15 cellular contexts compared by ENCODE assay signal in genomic region chr3:185657691-185658503, GRCh38.
DNase-seq lines count a peak whose midpoint lies in the region; ATAC-seq, FAIRE-seq and TF ChIP-seq lines count a peak whose summit lies in the region.
"Had no signal": no experiment of that assay in that cellular context is flagged by ENCODE, and none has a peak within 500 bp of the region (broad histone marks: within the 10 kb centered on the region; RNA-seq: fewer than 3 reads in every experiment).

No MANE protein-coding gene starts in this region.

- intact Hi-C loops in HepG2 (cut with micrococcal nuclease; ENCODE audit: unreplicated experiment) (no loop called here), right lobe of liver (cut with DNase I) (no loop called here), colonic mucosa (cut with DNase I) (no loop called here)

- H3K27me3 ChIP-seq in HepG2 (ENCODE audit: control insufficient read depth in 1 of 2, insufficient read depth in 2 of 2, low read length in 2 of 2) (no peaks in the 10 kb centered on the region), right lobe of liver (no peaks in the 10 kb centered on the region), rectal smooth muscle tissue (ENCODE audit: control insufficient read depth, insufficient read depth, low read length) (no peaks in the 10 kb centered on the region), colonic mucosa (no peaks in the 10 kb centered on the region)

- H3K9me3 ChIP-seq in HepG2 (ENCODE audit: low read length) (no peaks in the 10 kb centered on the region), right lobe of liver (no peaks in the 10 kb centered on the region), colonic mucosa (no peaks in the 10 kb centered on the region)
- H3K9me3 ChIP-seq: mucosa of descending colon had no signal

- H3K4me3 Mint-ChIP-seq in activated naive CD4-positive, alpha-beta T cell treated with anti-CD3 and anti-CD28 coated beads, Interleukin-2, amount 10 ng/mL, durations not matched to agents 7 days and 5 days, result no peak overlapping the region
- H3K4me3 Mint-ChIP-seq: activated CD4-positive, alpha-beta T cell treated with anti-CD3 and anti-CD28 coated beads, Interleukin-2, amount 10 ng/mL, durations not matched to agents 7 days and 5 days had no signal

- no peak overlapping the region for H3K4me3 ChIP-seq in HepG2 (replicated peaks in 1 of 3; ENCODE audit: insufficient read depth in 1 of 3, low read depth in 2 of 3, low read length in 3 of 3)
- H3K4me3 ChIP-seq in right lobe of liver, result no peak overlapping the region
- H3K4me3 ChIP-seq in rectal smooth muscle tissue (ENCODE audit: low read length), result no peak overlapping the region
- H3K4me3 ChIP-seq in colonic mucosa, result no peak overlapping the region
- H3K4me3 ChIP-seq: mucosa of descending colon had no signal

- in situ Hi-C loops in HepG2 (cut with HindIII; ENCODE audit: extremely low pct_ligation_motif_present, low pct_unique_long_range_greater_than_20kb), result loop anchor here (10.0 kb wide), 1 partner anchor 247 kb away; no protein-coding TSS in a partner anchor

- 99% methylated on average over 14 of the region's 15 CpGs for WGBS in HepG2 (ENCODE audit: low lambda C conversion rate)
- WGBS in right lobe of liver (ENCODE audit: insufficient coverage, low coverage, low lambda C conversion rate, missing lambda C conversion rate), result 85% methylated on average over 8 of the region's 15 CpGs

- no peak overlapping the region for H3K4me2 ChIP-seq in HepG2 (ENCODE audit: low read depth, low read length)

- TF ChIP-seq CTCF in HepG2 (CRISPR knock-in tag; IDR thresholded peaks at IDR 0.05) (no peak), right lobe of liver (IDR thresholded peaks at IDR 0.05) (no peak), colonic mucosa (IDR thresholded peaks at IDR 0.05) (no peak)

- no peaks in the 10 kb centered on the region for H3K79me2 ChIP-seq in HepG2 (ENCODE audit: insufficient read depth, low read length)

- no TSS peak for BruUV-seq in HepG2 (replicated peaks; lab: Mats Ljungman, UMichigan)

- H4K20me1 ChIP-seq in HepG2 (ENCODE audit: insufficient read depth, low read length), result no peaks in the 10 kb centered on the region

- H3K9ac ChIP-seq in HepG2 (ENCODE audit: insufficient read depth, low read depth, low read length) (no peak overlapping the region), rectal smooth muscle tissue (ENCODE audit: low read length) (no peak overlapping the region), colonic mucosa (ENCODE audit: low read depth in 2 of 2, low read length in 2 of 2) (no peak overlapping the region)

- no peak for TF ChIP-seq RAD21 in HepG2 (CRISPR knock-in tag; IDR thresholded peaks at IDR 0.05)

- H3K9me3 Mint-ChIP-seq in activated naive CD4-positive, alpha-beta T cell treated with anti-CD3 and anti-CD28 coated beads, Interleukin-2, amount 10 ng/mL, durations not matched to agents 7 days and 5 days, result no peaks in the 10 kb centered on the region
- H3K9me3 Mint-ChIP-seq: activated CD4-positive, alpha-beta T cell treated with anti-CD3 and anti-CD28 coated beads, Interleukin-2, amount 10 ng/mL, durations not matched to agents 7 days and 5 days had no signal

- DNase-seq in HepG2 (ENCODE audit: low spot score) (no peak), right lobe of liver (no peak), epithelial cell of prostate (ENCODE audit: low read depth, low spot score) (no peak), colonic mucosa (no peak)
- no peak for DNase-seq in activated naive CD4-positive, alpha-beta T cell treated with anti-CD3 and anti-CD28 coated beads, Interleukin-2, amount 10 ng/mL, durations not matched to agents 7 days and 5 days
- DNase-seq: activated CD4-positive, alpha-beta T cell treated with anti-CD3 and anti-CD28 coated beads, Interleukin-2, amount 10 ng/mL, durations not matched to agents 7 days and 5 days; activated T-cell treated with anti-CD3 and anti-CD28 coated beads, Interleukin-2, amount 50 U/mL, for 48 hours; NCI-H2029; NCI-H748 treated with DMSO at 0.1 percent for 48 hours; SHP77; stimulated activated CD4-positive, alpha-beta T cell treated with anti-CD3 and anti-CD28 coated beads, Interleukin-2, amount 100 ng/mL, for 24 hours had no signal

- no peak overlapping the region for H3K27ac Mint-ChIP-seq in activated naive CD4-positive, alpha-beta T cell treated with anti-CD3 and anti-CD28 coated beads, Interleukin-2, amount 10 ng/mL, durations not matched to agents 7 days and 5 days
- H3K27ac Mint-ChIP-seq: activated CD4-positive, alpha-beta T cell treated with anti-CD3 and anti-CD28 coated beads, Interleukin-2, amount 10 ng/mL, durations not matched to agents 7 days and 5 days had no signal

- TF ChIP-seq EP300 in HepG2 (IDR thresholded peaks at IDR 0.05; ENCODE audit: low read depth in 2 of 2, low read length in 2 of 2) (no peak), HepG2 (CRISPR knock-in tag; IDR thresholded peaks at IDR 0.05; ENCODE audit: borderline replicate concordance) (no peak)

- FAIRE-seq in HepG2 (lab: Jason Lieb, UNC), result no peak

- H2AFZ ChIP-seq in HepG2 (ENCODE audit: low read length), result no peak overlapping the region

- ATAC-seq in HepG2 (no peak), right lobe of liver (no peak), HG03378 (IDR thresholded peaks at IDR 0.05; ENCODE audit: unreplicated experiment) (no peak), GM18520 (IDR thresholded peaks at IDR 0.05; ENCODE audit: unreplicated experiment) (no peak)

- CTCF ChIA-PET in HepG2 (lab: Yijun Ruan, JAX; ENCODE audit: low intra/inter-chr PET ratio, low total read pairs), result no interaction called here
- CTCF ChIA-PET in activated naive CD4-positive, alpha-beta T cell treated with anti-CD3 and anti-CD28 coated beads, Interleukin-2, amount 10 ng/mL, durations not matched to agents 7 days and 5 days (lab: Charles Lee), result interaction anchor here (1.4 kb wide), 1 partner anchor 10 kb away, joined by 3 read pairs; no protein-coding TSS in a partner anchor

- peaks cover 21% of the 10 kb centered on the region for H3K27me3 Mint-ChIP-seq in activated naive CD4-positive, alpha-beta T cell treated with anti-CD3 and anti-CD28 coated beads, Interleukin-2, amount 10 ng/mL, durations not matched to agents 7 days and 5 days

- POLR2A ChIA-PET in HepG2 (lab: Yijun Ruan, JAX), result no interaction called here

- H3K4me1 Mint-ChIP-seq in activated naive CD4-positive, alpha-beta T cell treated with anti-CD3 and anti-CD28 coated beads, Interleukin-2, amount 10 ng/mL, durations not matched to agents 7 days and 5 days, result no peaks in the 10 kb centered on the region

- no peak overlapping the region for H3K27ac ChIP-seq in HepG2 (ENCODE audit: extremely low read length, insufficient read depth, low read length)
- H3K27ac ChIP-seq in right lobe of liver, result no peak overlapping the region
- H3K27ac ChIP-seq in epithelial cell of prostate, result peak overlapping the region; percentile 93
- H3K27ac ChIP-seq in rectal smooth muscle tissue (ENCODE audit: low read depth, low read length), result peak overlapping the region; percentile 3
- no peak overlapping the region for H3K27ac ChIP-seq in colonic mucosa

- H3K4me1 ChIP-seq in HepG2 (ENCODE audit: insufficient read depth, low read length) (no peaks in the 10 kb centered on the region), right lobe of liver (peaks cover 0 to 4% (median 2%) of the 10 kb centered on the region in 4 donors), rectal smooth muscle tissue (ENCODE audit: control insufficient read depth, insufficient read depth, low read length) (no peaks in the 10 kb centered on the region), colonic mucosa (no peaks in the 10 kb centered on the region)

- no peak for TF ChIP-seq POLR2A in HepG2 (IDR thresholded peaks at IDR 0.05; ENCODE audit: insufficient read depth in 1 of 2, low read depth in 2 of 2, low read length in 2 of 2)
- TF ChIP-seq POLR2A in right lobe of liver (IDR thresholded peaks at IDR 0.05), result no peak

- H3K36me3 Mint-ChIP-seq in activated naive CD4-positive, alpha-beta T cell treated with anti-CD3 and anti-CD28 coated beads, Interleukin-2, amount 10 ng/mL, durations not matched to agents 7 days and 5 days, result no peaks in the 10 kb centered on the region

- H3K36me3 ChIP-seq in HepG2 (replicated peaks in 1 of 2; ENCODE audit: control insufficient read depth in 1 of 2, insufficient read depth in 2 of 2, low read length in 2 of 2) (peaks cover 32 to 57% of the 10 kb centered on the region in 2 experiments), right lobe of liver (no peaks in the 10 kb centered on the region), rectal smooth muscle tissue (ENCODE audit: control insufficient read depth, insufficient read depth, low read length) (no peaks in the 10 kb centered on the region), colonic mucosa (no peaks in the 10 kb centered on the region)

TF ChIP-seq in HepG2, 621 proteins besides CTCF, POLR2A, EP300 and RAD21:
- peak; percentile 75 for TF ChIP-seq AGO2 (optimal IDR thresholded peaks at IDR 0.05; ENCODE audit: low read depth, low read length)
- TF ChIP-seq, protein P1, sequence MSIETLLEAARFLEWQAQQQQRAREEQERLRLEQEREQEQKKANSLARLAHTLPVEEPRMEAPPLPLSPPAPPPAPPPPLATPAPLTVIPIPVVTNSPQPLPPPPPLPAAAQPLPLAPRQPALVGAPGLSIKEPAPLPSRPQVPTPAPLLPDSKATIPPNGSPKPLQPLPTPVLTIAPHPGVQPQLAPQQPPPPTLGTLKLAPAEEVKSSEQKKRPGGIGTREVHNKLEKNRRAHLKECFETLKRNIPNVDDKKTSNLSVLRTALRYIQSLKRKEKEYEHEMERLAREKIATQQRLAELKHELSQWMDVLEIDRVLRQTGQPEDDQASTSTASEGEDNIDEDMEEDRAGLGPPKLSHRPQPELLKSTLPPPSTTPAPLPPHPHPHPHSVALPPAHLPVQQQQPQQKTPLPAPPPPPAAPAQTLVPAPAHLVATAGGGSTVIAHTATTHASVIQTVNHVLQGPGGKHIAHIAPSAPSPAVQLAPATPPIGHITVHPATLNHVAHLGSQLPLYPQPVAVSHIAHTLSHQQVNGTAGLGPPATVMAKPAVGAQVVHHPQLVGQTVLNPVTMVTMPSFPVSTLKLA (IDR thresholded peaks at IDR 0.05), result no peak

Comparison
In these comparisons a context has a peak if more than half of its experiments do, and no peak if none do; other contexts are left out.
1. H3K27ac ChIP-seq: peak in epithelial cell of prostate (single experiment) and rectal smooth muscle tissue (single experiment); none in HepG2 (single experiment), right lobe of liver (0 of 3) and colonic mucosa (single experiment).